1 cellular context compared by ENCODE assay signal in the genomic region with DNA sequence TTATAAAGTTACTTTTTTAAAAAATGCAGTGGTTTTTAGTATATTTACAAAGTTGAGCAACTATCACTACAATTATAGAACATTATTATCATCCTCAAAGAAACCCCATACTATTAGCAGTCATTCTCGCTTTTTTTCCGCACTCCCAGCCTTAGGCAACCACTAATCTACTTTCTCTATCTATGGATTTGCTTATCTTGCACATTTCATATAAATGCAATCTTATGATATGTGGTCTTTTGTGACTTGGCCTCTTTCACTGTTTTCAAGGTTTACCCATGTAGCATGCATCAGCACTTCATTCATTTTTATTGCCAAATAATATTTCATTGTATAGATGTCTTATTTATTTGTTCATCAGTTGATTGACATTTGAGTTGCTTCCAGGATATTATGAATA.
TF ChIP-seq lines count a peak whose summit lies in the region.

No MANE protein-coding gene starts in this region.

TF ChIP-seq in K562, 482 proteins besides CTCF, POLR2A, EP300 and RAD21 (continued from another document):
- TF ChIP-seq, protein P1, sequence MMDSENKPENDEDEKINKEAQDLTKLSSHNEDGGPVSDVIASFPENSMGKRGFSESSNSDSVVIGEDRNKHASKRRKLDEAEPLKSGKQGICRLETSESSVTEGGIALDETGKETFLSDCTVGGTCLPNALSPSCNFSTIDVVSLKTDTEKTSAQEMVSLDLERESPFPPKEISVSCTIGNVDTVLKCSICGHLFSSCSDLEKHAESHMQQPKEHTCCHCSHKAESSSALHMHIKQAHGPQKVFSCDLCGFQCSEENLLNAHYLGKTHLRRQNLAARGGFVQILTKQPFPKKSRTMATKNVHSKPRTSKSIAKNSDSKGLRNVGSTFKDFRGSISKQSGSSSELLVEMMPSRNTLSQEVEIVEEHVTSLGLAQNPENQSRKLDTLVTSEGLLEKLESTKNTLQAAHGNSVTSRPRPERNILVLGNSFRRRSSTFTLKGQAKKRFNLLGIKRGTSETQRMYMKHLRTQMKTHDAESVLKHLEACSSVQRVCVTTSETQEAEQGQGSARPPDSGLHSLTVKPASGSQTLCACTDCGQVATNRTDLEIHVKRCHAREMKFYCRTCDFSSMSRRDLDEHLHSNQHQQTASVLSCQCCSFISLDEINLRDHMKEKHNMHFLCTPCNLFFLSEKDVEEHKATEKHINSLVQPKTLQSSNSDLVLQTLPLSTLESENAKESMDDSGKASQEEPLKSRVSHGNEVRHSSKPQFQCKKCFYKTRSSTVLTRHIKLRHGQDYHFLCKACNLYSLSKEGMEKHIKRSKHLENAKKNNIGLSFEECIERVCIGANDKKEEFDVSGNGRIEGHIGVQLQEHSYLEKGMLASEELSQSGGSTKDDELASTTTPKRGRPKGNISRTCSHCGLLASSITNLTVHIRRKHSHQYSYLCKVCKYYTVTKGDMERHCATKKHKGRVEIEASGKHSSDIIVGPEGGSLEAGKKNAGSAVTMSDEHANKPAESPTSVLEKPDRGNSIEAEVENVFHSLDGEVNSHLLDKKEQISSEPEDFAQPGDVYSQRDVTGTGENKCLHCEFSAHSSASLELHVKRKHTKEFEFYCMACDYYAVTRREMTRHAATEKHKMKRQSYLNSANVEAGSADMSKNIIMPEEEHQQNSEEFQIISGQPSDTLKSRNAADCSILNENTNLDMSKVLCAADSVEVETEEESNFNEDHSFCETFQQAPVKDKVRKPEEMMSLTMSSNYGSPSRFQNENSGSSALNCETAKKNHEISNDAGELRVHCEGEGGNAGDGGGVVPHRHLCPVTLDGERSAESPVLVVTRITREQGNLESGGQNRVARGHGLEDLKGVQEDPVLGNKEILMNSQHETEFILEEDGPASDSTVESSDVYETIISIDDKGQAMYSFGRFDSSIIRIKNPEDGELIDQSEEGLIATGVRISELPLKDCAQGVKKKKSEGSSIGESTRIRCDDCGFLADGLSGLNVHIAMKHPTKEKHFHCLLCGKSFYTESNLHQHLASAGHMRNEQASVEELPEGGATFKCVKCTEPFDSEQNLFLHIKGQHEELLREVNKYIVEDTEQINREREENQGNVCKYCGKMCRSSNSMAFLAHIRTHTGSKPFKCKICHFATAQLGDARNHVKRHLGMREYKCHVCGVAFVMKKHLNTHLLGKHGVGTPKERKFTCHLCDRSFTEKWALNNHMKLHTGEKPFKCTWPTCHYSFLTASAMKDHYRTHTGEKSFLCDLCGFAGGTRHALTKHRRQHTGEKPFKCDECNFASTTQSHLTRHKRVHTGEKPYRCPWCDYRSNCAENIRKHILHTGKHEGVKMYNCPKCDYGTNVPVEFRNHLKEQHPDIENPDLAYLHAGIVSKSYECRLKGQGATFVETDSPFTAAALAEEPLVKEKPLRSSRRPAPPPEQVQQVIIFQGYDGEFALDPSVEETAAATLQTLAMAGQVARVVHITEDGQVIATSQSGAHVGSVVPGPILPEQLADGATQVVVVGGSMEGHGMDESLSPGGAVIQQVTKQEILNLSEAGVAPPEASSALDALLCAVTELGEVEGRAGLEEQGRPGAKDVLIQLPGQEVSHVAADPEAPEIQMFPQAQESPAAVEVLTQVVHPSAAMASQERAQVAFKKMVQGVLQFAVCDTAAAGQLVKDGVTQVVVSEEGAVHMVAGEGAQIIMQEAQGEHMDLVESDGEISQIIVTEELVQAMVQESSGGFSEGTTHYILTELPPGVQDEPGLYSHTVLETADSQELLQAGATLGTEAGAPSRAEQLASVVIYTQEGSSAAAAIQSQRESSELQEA (IDR thresholded peaks at IDR 0.05; ENCODE audit: low read depth): no peak
- TF ChIP-seq THRAP3 (IDR thresholded peaks at IDR 0.05; ENCODE audit: borderline replicate concordance): no peak
- TF ChIP-seq, protein P2, sequence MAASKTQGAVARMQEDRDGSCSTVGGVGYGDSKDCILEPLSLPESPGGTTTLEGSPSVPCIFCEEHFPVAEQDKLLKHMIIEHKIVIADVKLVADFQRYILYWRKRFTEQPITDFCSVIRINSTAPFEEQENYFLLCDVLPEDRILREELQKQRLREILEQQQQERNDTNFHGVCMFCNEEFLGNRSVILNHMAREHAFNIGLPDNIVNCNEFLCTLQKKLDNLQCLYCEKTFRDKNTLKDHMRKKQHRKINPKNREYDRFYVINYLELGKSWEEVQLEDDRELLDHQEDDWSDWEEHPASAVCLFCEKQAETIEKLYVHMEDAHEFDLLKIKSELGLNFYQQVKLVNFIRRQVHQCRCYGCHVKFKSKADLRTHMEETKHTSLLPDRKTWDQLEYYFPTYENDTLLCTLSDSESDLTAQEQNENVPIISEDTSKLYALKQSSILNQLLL (CRISPR knock-in tag; IDR thresholded peaks at IDR 0.05; ENCODE audit: borderline replicate concordance): no peak
- no peak for TF ChIP-seq POLR2G (IDR thresholded peaks at IDR 0.05; ENCODE audit: low read depth, low read length)
- no peak for TF ChIP-seq HNRNPL (IDR thresholded peaks at IDR 0.05; ENCODE audit: low read depth, low read length)
- TF ChIP-seq, protein P3, sequence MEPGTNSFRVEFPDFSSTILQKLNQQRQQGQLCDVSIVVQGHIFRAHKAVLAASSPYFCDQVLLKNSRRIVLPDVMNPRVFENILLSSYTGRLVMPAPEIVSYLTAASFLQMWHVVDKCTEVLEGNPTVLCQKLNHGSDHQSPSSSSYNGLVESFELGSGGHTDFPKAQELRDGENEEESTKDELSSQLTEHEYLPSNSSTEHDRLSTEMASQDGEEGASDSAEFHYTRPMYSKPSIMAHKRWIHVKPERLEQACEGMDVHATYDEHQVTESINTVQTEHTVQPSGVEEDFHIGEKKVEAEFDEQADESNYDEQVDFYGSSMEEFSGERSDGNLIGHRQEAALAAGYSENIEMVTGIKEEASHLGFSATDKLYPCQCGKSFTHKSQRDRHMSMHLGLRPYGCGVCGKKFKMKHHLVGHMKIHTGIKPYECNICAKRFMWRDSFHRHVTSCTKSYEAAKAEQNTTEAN (CRISPR knock-in tag; IDR thresholded peaks at IDR 0.05): no peak
- TF ChIP-seq LARP7 (IDR thresholded peaks at IDR 0.05): no peak
- peak; percentile 78 for TF ChIP-seq C11orf30 (IDR thresholded peaks at IDR 0.05; ENCODE audit: low read depth)
- no peak for TF ChIP-seq RFX7 (CRISPR knock-in tag; IDR thresholded peaks at IDR 0.05)
- TF ChIP-seq ZNF217 (CRISPR knock-in tag; IDR thresholded peaks at IDR 0.05): no peak
- TF ChIP-seq ZNF197 (CRISPR knock-in tag; IDR thresholded peaks at IDR 0.05; ENCODE audit: low read depth): no peak
- TF ChIP-seq, protein P4, sequence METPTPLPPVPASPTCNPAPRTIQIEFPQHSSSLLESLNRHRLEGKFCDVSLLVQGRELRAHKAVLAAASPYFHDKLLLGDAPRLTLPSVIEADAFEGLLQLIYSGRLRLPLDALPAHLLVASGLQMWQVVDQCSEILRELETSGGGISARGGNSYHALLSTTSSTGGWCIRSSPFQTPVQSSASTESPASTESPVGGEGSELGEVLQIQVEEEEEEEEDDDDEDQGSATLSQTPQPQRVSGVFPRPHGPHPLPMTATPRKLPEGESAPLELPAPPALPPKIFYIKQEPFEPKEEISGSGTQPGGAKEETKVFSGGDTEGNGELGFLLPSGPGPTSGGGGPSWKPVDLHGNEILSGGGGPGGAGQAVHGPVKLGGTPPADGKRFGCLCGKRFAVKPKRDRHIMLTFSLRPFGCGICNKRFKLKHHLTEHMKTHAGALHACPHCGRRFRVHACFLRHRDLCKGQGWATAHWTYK (CRISPR knock-in tag; IDR thresholded peaks at IDR 0.05): no peak
- TF ChIP-seq ZNF561 (CRISPR knock-in tag; conservative IDR thresholded peaks at IDR 0.05): no peak
- no peak for TF ChIP-seq POU5F1 (IDR thresholded peaks at IDR 0.05; ENCODE audit: borderline replicate concordance, low read depth, low read length, partially characterized antibody)
- no peak for TF ChIP-seq E2F3 (CRISPR knock-in tag; IDR thresholded peaks at IDR 0.05)
- TF ChIP-seq, protein P5, sequence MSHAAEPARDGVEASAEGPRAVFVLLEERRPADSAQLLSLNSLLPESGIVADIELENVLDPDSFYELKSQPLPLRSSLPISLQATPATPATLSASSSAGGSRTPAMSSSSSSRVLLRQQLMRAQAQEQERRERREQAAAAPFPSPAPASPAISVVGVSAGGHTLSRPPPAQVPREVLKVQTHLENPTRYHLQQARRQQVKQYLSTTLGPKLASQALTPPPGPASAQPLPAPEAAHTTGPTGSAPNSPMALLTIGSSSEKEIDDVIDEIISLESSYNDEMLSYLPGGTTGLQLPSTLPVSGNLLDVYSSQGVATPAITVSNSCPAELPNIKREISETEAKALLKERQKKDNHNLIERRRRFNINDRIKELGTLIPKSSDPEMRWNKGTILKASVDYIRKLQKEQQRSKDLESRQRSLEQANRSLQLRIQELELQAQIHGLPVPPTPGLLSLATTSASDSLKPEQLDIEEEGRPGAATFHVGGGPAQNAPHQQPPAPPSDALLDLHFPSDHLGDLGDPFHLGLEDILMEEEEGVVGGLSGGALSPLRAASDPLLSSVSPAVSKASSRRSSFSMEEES (CRISPR knock-in tag; IDR thresholded peaks at IDR 0.05): no peak
- TF ChIP-seq, protein P6, sequence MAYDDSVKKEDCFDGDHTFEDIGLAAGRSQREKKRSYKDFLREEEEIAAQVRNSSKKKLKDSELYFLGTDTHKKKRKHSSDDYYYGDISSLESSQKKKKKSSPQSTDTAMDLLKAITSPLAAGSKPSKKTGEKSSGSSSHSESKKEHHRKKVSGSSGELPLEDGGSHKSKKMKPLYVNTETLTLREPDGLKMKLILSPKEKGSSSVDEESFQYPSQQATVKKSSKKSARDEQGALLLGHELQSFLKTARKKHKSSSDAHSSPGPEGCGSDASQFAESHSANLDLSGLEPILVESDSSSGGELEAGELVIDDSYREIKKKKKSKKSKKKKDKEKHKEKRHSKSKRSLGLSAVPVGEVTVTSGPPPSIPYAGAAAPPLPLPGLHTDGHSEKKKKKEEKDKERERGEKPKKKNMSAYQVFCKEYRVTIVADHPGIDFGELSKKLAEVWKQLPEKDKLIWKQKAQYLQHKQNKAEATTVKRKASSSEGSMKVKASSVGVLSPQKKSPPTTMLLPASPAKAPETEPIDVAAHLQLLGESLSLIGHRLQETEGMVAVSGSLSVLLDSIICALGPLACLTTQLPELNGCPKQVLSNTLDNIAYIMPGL (CRISPR knock-in tag; IDR thresholded peaks at IDR 0.05): no peak
- no peak for TF ChIP-seq GTF2E2 (tag; IDR thresholded peaks at IDR 0.05)
- TF ChIP-seq HDAC6 (IDR thresholded peaks at IDR 0.05; ENCODE audit: low read depth, low read length): no peak
- TF ChIP-seq ZSCAN29 (IDR thresholded peaks at IDR 0.05): no peak
- TF ChIP-seq, protein P7, sequence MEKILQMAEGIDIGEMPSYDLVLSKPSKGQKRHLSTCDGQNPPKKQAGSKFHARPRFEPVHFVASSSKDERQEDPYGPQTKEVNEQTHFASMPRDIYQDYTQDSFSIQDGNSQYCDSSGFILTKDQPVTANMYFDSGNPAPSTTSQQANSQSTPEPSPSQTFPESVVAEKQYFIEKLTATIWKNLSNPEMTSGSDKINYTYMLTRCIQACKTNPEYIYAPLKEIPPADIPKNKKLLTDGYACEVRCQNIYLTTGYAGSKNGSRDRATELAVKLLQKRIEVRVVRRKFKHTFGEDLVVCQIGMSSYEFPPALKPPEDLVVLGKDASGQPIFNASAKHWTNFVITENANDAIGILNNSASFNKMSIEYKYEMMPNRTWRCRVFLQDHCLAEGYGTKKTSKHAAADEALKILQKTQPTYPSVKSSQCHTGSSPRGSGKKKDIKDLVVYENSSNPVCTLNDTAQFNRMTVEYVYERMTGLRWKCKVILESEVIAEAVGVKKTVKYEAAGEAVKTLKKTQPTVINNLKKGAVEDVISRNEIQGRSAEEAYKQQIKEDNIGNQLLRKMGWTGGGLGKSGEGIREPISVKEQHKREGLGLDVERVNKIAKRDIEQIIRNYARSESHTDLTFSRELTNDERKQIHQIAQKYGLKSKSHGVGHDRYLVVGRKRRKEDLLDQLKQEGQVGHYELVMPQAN (IDR thresholded peaks at IDR 0.05; ENCODE audit: borderline replicate concordance): no peak
- no peak for TF ChIP-seq TSC22D4 (tag; IDR thresholded peaks at IDR 0.05)
- no peak for TF ChIP-seq CBFA2T2 (conservative IDR thresholded peaks at IDR 0.05)
- TF ChIP-seq RBM34 (IDR thresholded peaks at IDR 0.05; ENCODE audit: borderline replicate concordance, insufficient read depth, low read length): no peak
- no peak for TF ChIP-seq POLR3A (IDR thresholded peaks at IDR 0.05; ENCODE audit: borderline replicate concordance, extremely low read depth, insufficient read depth, insufficient read length)
- no peak for TF ChIP-seq BHLHE40 (IDR thresholded peaks at IDR 0.05; ENCODE audit: low read length)
